Comparison of ENCODE assay signal across 9 cellular contexts in genomic region chr3:39407773-39408492, GRCh38. TPM values are rescaled to one million over a fixed set of nuclear protein-coding genes. Genes with fewer than 3 reads are reported as not detected.
A peak's percentile ranks its signal among the peaks of the same experiment; 100 is the strongest.
DNase-seq lines count a peak whose midpoint lies in the region; TF ChIP-seq lines count a peak whose summit lies in the region.
"Had no signal": no experiment of that assay in that cellular context is flagged by ENCODE, and none has a peak within 500 bp of the region (broad histone marks: within the 10 kb centered on the region; RNA-seq: fewer than 3 reads in every experiment).

No MANE protein-coding gene starts in this region.

- H2AFZ ChIP-seq in GM23248 (no peak overlapping the region), SU-DHL-6 (ENCODE audit: low read depth, low read length, severe bottlenecking) (no peak overlapping the region), fibroblast of lung (ENCODE audit: low read length) (no peak overlapping the region)

- no peaks in the 10 kb centered on the region for H3K27me3 ChIP-seq in GM23248 (replicated peaks; ENCODE audit: insufficient read depth)
- H3K27me3 ChIP-seq in SU-DHL-6 (ENCODE audit: low read length) = no peaks in the 10 kb centered on the region
- no peaks in the 10 kb centered on the region for H3K27me3 ChIP-seq in fibroblast of lung (ENCODE audit: control insufficient read depth, insufficient read depth, low read length)
- no peaks in the 10 kb centered on the region for H3K27me3 ChIP-seq in sigmoid colon

- DNase-seq in GM23248 = peak; percentile 38
- peak in 1 of 2 donors; percentile 39 for DNase-seq in fibroblast of lung (ENCODE audit: low read depth in 2 of 2)
- DNase-seq in sigmoid colon = no peak
- no peak for DNase-seq in cerebellar nuclear complex (lab: John Stamatoyannopoulos, UW)
- no peak for DNase-seq in hippocampal formation (lab: John Stamatoyannopoulos, UW)
- DNase-seq in retina = no peak
- no peak for DNase-seq in NCI-H526 treated with DMSO at 0.1 percent for 48 hours (lab: John Stamatoyannopoulos, UW)

- H3K4me1 ChIP-seq in GM23248 (ENCODE audit: insufficient read depth) (peaks cover 27% of the 10 kb centered on the region), fibroblast of lung (ENCODE audit: control insufficient read depth, extremely low read depth, insufficient read depth, low read length) (peaks cover 11% of the 10 kb centered on the region), sigmoid colon (peaks cover 0 to 26% (median 16%) of the 10 kb centered on the region in 4 donors)

- peaks cover 48% of the 10 kb centered on the region for H3K36me3 ChIP-seq in GM23248 (ENCODE audit: low read depth)
- H3K36me3 ChIP-seq in SU-DHL-6 (ENCODE audit: low read length) = peaks cover 49% of the 10 kb centered on the region
- peaks cover 14% of the 10 kb centered on the region for H3K36me3 ChIP-seq in fibroblast of lung (ENCODE audit: control insufficient read depth, insufficient read depth, low read length)
- H3K36me3 ChIP-seq in sigmoid colon = peaks cover 16 to 51% (median 31%) of the 10 kb centered on the region in 4 donors

- H3K79me2 ChIP-seq in GM23248 (ENCODE audit: insufficient read depth) = peaks cover 41% of the 10 kb centered on the region
- peaks cover 38% of the 10 kb centered on the region for H3K79me2 ChIP-seq in SU-DHL-6 (ENCODE audit: insufficient read depth, low read length)
- peaks cover 39% of the 10 kb centered on the region for H3K79me2 ChIP-seq in fibroblast of lung (ENCODE audit: control insufficient read depth, insufficient read depth, low read length)

- no peak for TF ChIP-seq CTCF in SU-DHL-6 (IDR thresholded peaks at IDR 0.05; ENCODE audit: insufficient read depth, low read length, poor library complexity, severe bottlenecking)
- no peak for TF ChIP-seq CTCF in fibroblast of lung (conservative IDR thresholded peaks at IDR 0.05 in 1 of 2, IDR thresholded peaks at IDR 0.05 in 1 of 2; ENCODE audit: low read depth in 1 of 2, low read length in 2 of 2)
- TF ChIP-seq CTCF in sigmoid colon (IDR thresholded peaks at IDR 0.05) = no peak

- intact Hi-C loops in sigmoid colon (cut with DNase I) = loop anchor here (2.0 kb wide), 1 partner anchor 299 kb away; no protein-coding TSS in a partner anchor

- in situ Hi-C loops in GM23248 (cut with MboI) = no loop called here

- H3K4me2 ChIP-seq in GM23248 (ENCODE audit: unreplicated experiment) (peak overlapping the region; percentile 81), SU-DHL-6 (ENCODE audit: low read depth, low read length, poor library complexity, severe bottlenecking) (peak overlapping the region; percentile 79), fibroblast of lung (ENCODE audit: extremely low read depth, insufficient read depth, low read length) (peak overlapping the region; percentile 94)

- no peak for TF ChIP-seq EP300 in sigmoid colon (IDR thresholded peaks at IDR 0.05)

- H3K27ac ChIP-seq in GM23248 (peak overlapping the region; percentile 81), SU-DHL-6 (ENCODE audit: low read depth, low read length) (peak overlapping the region; percentile 81), fibroblast of lung (ENCODE audit: insufficient read depth, low read length) (no peak overlapping the region), sigmoid colon (peak overlapping the region in 2 of 4 donors; percentile 82 to 85)

- WGBS in GM23248 (ENCODE audit: low coverage in 1 of 2, low lambda C conversion rate in 2 of 2, missing lambda C conversion rate in 2 of 2), 2 experiments = 67 to 69% methylated on average over 6 of the region's 6 CpGs
- 50 to 64% methylated on average over 6 of the region's 6 CpGs for WGBS in sigmoid colon, 2 donors

- H3F3A ChIP-seq in GM23248 (ENCODE audit: insufficient read depth) (peaks cover 55% of the 10 kb centered on the region), SU-DHL-6 (ENCODE audit: insufficient read depth) (peaks cover 67% of the 10 kb centered on the region)

- H3K4me3 ChIP-seq in GM23248 (peak overlapping the region; percentile 86), SU-DHL-6 (ENCODE audit: insufficient read depth, low read length, poor library complexity, severe bottlenecking) (peak overlapping the region; percentile 78), fibroblast of lung (replicated peaks in 1 of 4; ENCODE audit: control extremely low read depth in 1 of 4, insufficient read depth in 1 of 4, low read depth in 3 of 4, low read length in 4 of 4) (peak overlapping the region; percentile 90 to 99 (median 92)), sigmoid colon (peak overlapping the region in 3 of 4 donors; percentile 63 to 83 (median 75))

- H3K9ac ChIP-seq in GM23248 (peak overlapping the region; percentile 95), SU-DHL-6 (ENCODE audit: low read length) (peak overlapping the region; percentile 88), fibroblast of lung (ENCODE audit: insufficient read depth, low read length) (no peak overlapping the region)

- H3K9me2 ChIP-seq in GM23248 (ENCODE audit: insufficient read depth) (no peaks in the 10 kb centered on the region), SU-DHL-6 (replicated peaks; ENCODE audit: insufficient read depth, low read length) (no peaks in the 10 kb centered on the region)

- H4K20me1 ChIP-seq in GM23248 (ENCODE audit: insufficient read depth) = peaks cover 7% of the 10 kb centered on the region; the same call in 1 of the 2 replicates
- peaks cover 35% of the 10 kb centered on the region for H4K20me1 ChIP-seq in SU-DHL-6 (ENCODE audit: low read depth, low read length)
- H4K20me1 ChIP-seq in fibroblast of lung (ENCODE audit: control insufficient read depth, extremely low read depth, insufficient read depth, low read length) = no peaks in the 10 kb centered on the region

- no peak for TF ChIP-seq POLR2A in sigmoid colon (IDR thresholded peaks at IDR 0.05)

- H3K9me3 ChIP-seq in GM23248 (ENCODE audit: low read depth) = no peaks in the 10 kb centered on the region
- no peaks in the 10 kb centered on the region for H3K9me3 ChIP-seq in SU-DHL-6 (ENCODE audit: insufficient read depth, low read length)
- H3K9me3 ChIP-seq in fibroblast of lung (ENCODE audit: control insufficient read depth, insufficient read depth, low read depth, low read length) = no peaks in the 10 kb centered on the region
- H3K9me3 ChIP-seq in sigmoid colon = no peaks in the 10 kb centered on the region

RNA-seq across cellular contexts. Expression of gene RPSA, which starts 1.4 kb away (rescaled TPM):
- 1,561 and 1,590 TPM in 2 replicates for total RNA-seq in GM23248 (2014; rRNA removed; shearing (Covaris generic))
- polyA plus RNA-seq in GM23248 (2016; fragmentation: Nextera tagmentation; extraction: Ambion mirVana) (406 and 418 TPM in 2 replicates), fibroblast of lung (2,369 and 2,556 TPM in 2 replicates), sigmoid colon (1,000 to 10,000 TPM; 1,714 to 2,115 (median 1,937) TPM)
- total RNA-seq in fibroblast of lung (1,607 and 2,136 TPM in 2 replicates), sigmoid colon (1,000 to 10,000 TPM; 1,024 to 1,538 (median 1,324) TPM)
- polyA plus RNA-seq in fibroblast of lung (2012) = 2,050 and 2,120 TPM in 2 replicates
- polyA minus RNA-seq in fibroblast of lung (ENCODE audit: low replicate concordance) = 2,125 and 2,781 TPM in 2 replicates

RNA-seq across cellular contexts. Expression of gene SLC25A38, which starts 24.8 kb away (rescaled TPM):
- 28.2 and 40.1 TPM in 2 replicates for total RNA-seq in GM23248 (2014; rRNA removed; shearing (Covaris generic))
- polyA plus RNA-seq in GM23248 (2016; fragmentation: Nextera tagmentation; extraction: Ambion mirVana) (23.3 and 23.9 TPM in 2 replicates), fibroblast of lung (23.3 and 26.9 TPM in 2 replicates), sigmoid colon (10 to 100 TPM; 33.1 to 39.0 (median 36.4) TPM)
- total RNA-seq in fibroblast of lung (17.7 and 22.0 TPM in 2 replicates), sigmoid colon (10 to 100 TPM; 25.8 to 32.6 (median 27.5) TPM)
- polyA plus RNA-seq in fibroblast of lung (2012) = 17.1 and 19.9 TPM in 2 replicates
- 11.9 and 25.0 TPM in 2 replicates for polyA minus RNA-seq in fibroblast of lung (ENCODE audit: low replicate concordance)

RNA-seq across cellular contexts. Expression of gene MOBP, which starts 59.5 kb away (rescaled TPM):
- total RNA-seq in GM23248 (2014; rRNA removed; shearing (Covaris generic)) = not detected in 2 replicates
- polyA plus RNA-seq in GM23248 (2016; fragmentation: Nextera tagmentation; extraction: Ambion mirVana) = not detected in 2 replicates
- not detected in 2 replicates for total RNA-seq in fibroblast of lung
- polyA plus RNA-seq in fibroblast of lung = not detected in 2 replicates
- polyA plus RNA-seq in fibroblast of lung (2012) = not detected in 2 replicates
- polyA minus RNA-seq in fibroblast of lung (ENCODE audit: low replicate concordance) = not detected in 2 replicates
- not detected for total RNA-seq in sigmoid colon
- under 1 TPM in 1 of 3 donors, not detected in 2; 0.60 TPM for polyA plus RNA-seq in sigmoid colon
- total RNA-seq: subcutaneous adipose tissue had no signal
